In the genomic region with DNA sequence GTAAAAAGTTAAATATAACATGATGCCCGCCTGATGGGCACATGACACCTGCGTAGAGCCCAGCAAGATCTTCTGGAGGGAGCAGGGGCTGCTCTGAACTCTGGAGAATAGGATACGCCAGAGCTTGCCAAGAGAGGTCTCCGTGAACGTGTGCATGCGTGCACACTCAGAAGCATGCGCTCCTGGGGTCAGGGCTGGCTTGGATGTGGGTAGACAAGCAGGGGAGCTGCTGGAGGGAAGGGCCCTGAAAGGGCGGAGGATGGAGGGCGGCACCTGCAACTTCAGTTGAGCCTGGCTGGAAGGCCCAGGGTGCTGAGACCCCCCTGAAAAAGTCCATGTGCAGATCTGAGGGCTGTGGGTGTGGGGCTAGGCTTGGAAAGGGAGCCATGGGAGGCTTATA, we compare ENCODE assay signal across 9 cellular contexts.
"Had no signal": no experiment of that assay in that cellular context is flagged by ENCODE, and none has a peak within 500 bp of the region (broad histone marks: within the 10 kb centered on the region; RNA-seq: fewer than 3 reads in every experiment).

No MANE protein-coding gene starts in this region.

- H3K36me3 ChIP-seq: HAP-1 had no signal

- H3K4me1 ChIP-seq: HAP-1 had no signal

- H3K9me3 Mint-ChIP-seq: GM23338 had no signal

- H3K27ac Mint-ChIP-seq: GM23338, H9, HFFc6 had no signal

- DNase-seq: GM23248, GOT3, H7, H9, HCEC 1CT, HFFc6 had no signal

- H3K4me3 ChIP-seq: GM23248, GM23338, HAP-1 had no signal

- H3K4me1 Mint-ChIP-seq: GM23338 had no signal

- ATAC-seq: GM23338, HCT116 had no signal

- H3K9me3 ChIP-seq: HAP-1 had no signal

- H3K4me3 Mint-ChIP-seq: GM23338, H9, HFFc6 had no signal

- H3K27ac ChIP-seq: GM23248 had no signal
